16 cellular contexts compared by ENCODE assay signal in genomic region chr7:112060625-112061024, GRCh38.
DNase-seq lines count a peak whose midpoint lies in the region; ATAC-seq and TF ChIP-seq lines count a peak whose summit lies in the region.
"Had no signal": no experiment of that assay in that cellular context is flagged by ENCODE, and none has a peak within 500 bp of the region (broad histone marks: within the 10 kb centered on the region; RNA-seq: fewer than 3 reads in every experiment).

No MANE protein-coding gene starts in this region.

- intact Hi-C loops in PC-3 (cut with micrococcal nuclease), result no loop called here

- POLR2A ChIA-PET in PC-3 (lab: Charles Lee; ENCODE audit: unreplicated experiment), result no interaction called here

- H3K9me3 Mint-ChIP-seq in activated T-cell treated with anti-CD3 and anti-CD28 coated beads, Interleukin-2, amount 50 U/mL, for 72 hours, result no peaks in the 10 kb centered on the region
- H3K9me3 Mint-ChIP-seq: CD4-positive, alpha-beta T cell; HFFc6; IgD-negative memory B cell had no signal

- no peak overlapping the region for H3K4me3 Mint-ChIP-seq in activated T-cell treated with anti-CD3 and anti-CD28 coated beads, Interleukin-2, amount 50 U/mL, for 72 hours
- H3K4me3 Mint-ChIP-seq: B cell; CD4-positive, alpha-beta T cell; HFFc6; IgD-negative memory B cell had no signal

- peaks cover 5% of the 10 kb centered on the region for H3K27me3 Mint-ChIP-seq in activated T-cell treated with anti-CD3 and anti-CD28 coated beads, Interleukin-2, amount 50 U/mL, for 72 hours (ENCODE audit: low read depth)

- H3K9ac ChIP-seq in KMS-11 (no peak overlapping the region), PC-3 (ENCODE audit: low read length) (no peak overlapping the region), stomach smooth muscle (ENCODE audit: low read length in 2 of 2) (no peak overlapping the region)

- H3K79me2 ChIP-seq in KMS-11 (ENCODE audit: insufficient read depth, low read depth) (no peaks in the 10 kb centered on the region), PC-3 (ENCODE audit: low read length) (peaks cover 7% of the 10 kb centered on the region; the same call in 1 of the 2 replicates)

- H3K4me1 ChIP-seq in KMS-11 (ENCODE audit: low read depth, poor library complexity, severe bottlenecking) (peaks cover 55% of the 10 kb centered on the region), PC-3 (ENCODE audit: insufficient read depth, low read length) (no peaks in the 10 kb centered on the region), stomach smooth muscle (ENCODE audit: control insufficient read depth, insufficient read depth, low read length) (peaks cover 14% of the 10 kb centered on the region)

- H3K4me2 ChIP-seq in KMS-11 (peak overlapping the region; percentile 30; the same call in 1 of the 2 replicates), PC-3 (ENCODE audit: low read length) (no peak overlapping the region)

- no peak overlapping the region for H3K4me3 ChIP-seq in KMS-11 (IDR thresholded peaks at IDR 0.05; ENCODE audit: insufficient read depth, low read depth, low read length)
- no peak overlapping the region for H3K4me3 ChIP-seq in PC-3 (ENCODE audit: low read length)
- H3K4me3 ChIP-seq in stomach smooth muscle (ENCODE audit: low read length in 2 of 2), result peak overlapping the region in 1 of 2 donors; percentile 8

- no TSS peak for BruUV-seq in PC-3 (replicated peaks; lab: Mats Ljungman, UMichigan)

- DNase-seq in NCI-H146 (lab: John Stamatoyannopoulos, UW) (peak; percentile 7), NCI-H146 treated with DMSO at 0.1 percent for 48 hours (lab: John Stamatoyannopoulos, UW; ENCODE audit: unreplicated experiment) (no peak), PC-3 (no peak), NCI-H1694 (lab: John Stamatoyannopoulos, UW) (no peak)
- no peak for DNase-seq in activated T-cell treated with anti-CD3 and anti-CD28 coated beads, Interleukin-2, amount 50 U/mL, for 72 hours
- DNase-seq: C1 segment of cervical spinal cord; Calu3; CD4-positive, alpha-beta T cell; DMS 273 treated with DMSO at 0.1 percent for 48 hours; GF-D8; HCEC 1CT; HFFc6 had no signal

- no peaks in the 10 kb centered on the region for H3F3A ChIP-seq in PC-3 (ENCODE audit: low read length, unreplicated experiment)

- no peak for TF ChIP-seq CTCF in KMS-11 (conservative IDR thresholded peaks at IDR 0.05; ENCODE audit: low read depth, low read length)
- no peak for TF ChIP-seq CTCF in PC-3 (conservative IDR thresholded peaks at IDR 0.05; ENCODE audit: low read depth, low read length)

- H3K27ac ChIP-seq in KMS-11 (peak overlapping the region; percentile 2; the same call in 1 of the 2 replicates), PC-3 (ENCODE audit: low read length) (no peak overlapping the region), stomach smooth muscle (ENCODE audit: low read length) (peak overlapping the region; percentile 53)

- H2AFZ ChIP-seq in KMS-11 (ENCODE audit: low read depth), result no peak overlapping the region
- H2AFZ ChIP-seq in PC-3 (ENCODE audit: low read length), result no peak overlapping the region

- H3K9me2 ChIP-seq in PC-3 (replicated peaks; ENCODE audit: low read length), result no peaks in the 10 kb centered on the region

- no peaks in the 10 kb centered on the region for H3K27me3 ChIP-seq in KMS-11 (ENCODE audit: insufficient read depth, low read depth)
- no peaks in the 10 kb centered on the region for H3K27me3 ChIP-seq in PC-3 (ENCODE audit: low read length)
- H3K27me3 ChIP-seq in stomach smooth muscle (ENCODE audit: control insufficient read depth in 1 of 2, insufficient read depth in 2 of 2, low read length in 2 of 2), result no peaks in the 10 kb centered on the region

- no peaks in the 10 kb centered on the region for H3K36me3 Mint-ChIP-seq in activated T-cell treated with anti-CD3 and anti-CD28 coated beads, Interleukin-2, amount 50 U/mL, for 72 hours (ENCODE audit: insufficient read depth in 2 of 2)
- H3K36me3 Mint-ChIP-seq: IgD-negative memory B cell had no signal

- CTCF ChIA-PET in PC-3 (lab: Charles Lee), result no interaction called here

- ATAC-seq in PC-3, result peak; percentile 35; the same call in 1 of the 2 replicates
- no peak for ATAC-seq in activated T-cell treated with anti-CD3 and anti-CD28 coated beads, Interleukin-2, amount 50 U/mL, for 72 hours (replicated peaks in 1 of 2)

- H3K36me3 ChIP-seq in KMS-11 (ENCODE audit: insufficient read depth), result no peaks in the 10 kb centered on the region
- no peaks in the 10 kb centered on the region for H3K36me3 ChIP-seq in PC-3 (ENCODE audit: low read depth, low read length)
- H3K36me3 ChIP-seq in stomach smooth muscle (ENCODE audit: control insufficient read depth in 2 of 2, insufficient read depth in 2 of 2, low read length in 2 of 2), result no peaks in the 10 kb centered on the region

- H3K9me3 ChIP-seq in PC-3 (ENCODE audit: low read length) (no peaks in the 10 kb centered on the region), stomach smooth muscle (ENCODE audit: control insufficient read depth in 2 of 2, low read length in 2 of 2) (no peaks in the 10 kb centered on the region)

- H4K20me1 ChIP-seq in KMS-11 (ENCODE audit: insufficient read depth) (no peaks in the 10 kb centered on the region), PC-3 (ENCODE audit: low read length) (no peaks in the 10 kb centered on the region)

- no peaks in the 10 kb centered on the region for H3K4me1 Mint-ChIP-seq in activated T-cell treated with anti-CD3 and anti-CD28 coated beads, Interleukin-2, amount 50 U/mL, for 72 hours (ENCODE audit: low read depth)

- H3K27ac Mint-ChIP-seq in activated T-cell treated with anti-CD3 and anti-CD28 coated beads, Interleukin-2, amount 50 U/mL, for 72 hours, result no peak overlapping the region
- H3K27ac Mint-ChIP-seq: B cell; CD4-positive, alpha-beta T cell; HFFc6; IgD-negative memory B cell had no signal
